ENCODE assay signal across 9 cellular contexts in genomic region chr12:120225200-120225558, GRCh38. TPM values are rescaled to one million over a fixed set of nuclear protein-coding genes. Genes with fewer than 3 reads are reported as not detected.
A peak's percentile ranks its signal among the peaks of the same experiment; 100 is the strongest.
DNase-seq lines count a peak whose midpoint lies in the region; ATAC-seq and TF ChIP-seq lines count a peak whose summit lies in the region.
"Had no signal": no experiment of that assay in that cellular context is flagged by ENCODE, and none has a peak within 500 bp of the region (broad histone marks: within the 10 kb centered on the region; RNA-seq: fewer than 3 reads in every experiment).

No MANE protein-coding gene starts in this region.

- H3K27ac Mint-ChIP-seq in activated CD4-positive, alpha-beta T cell treated with anti-CD3 and anti-CD28 coated beads, Interleukin-2, amount 10 ng/mL, durations not matched to agents 7 days and 5 days = peak overlapping the region; percentile 87
- H3K27ac Mint-ChIP-seq in activated naive CD4-positive, alpha-beta T cell treated with anti-CD3 and anti-CD28 coated beads, Interleukin-2, amount 50 U/mL, for 72 hours = peak overlapping the region; percentile 84 to 97

- H3K4me3 ChIP-seq in testis = no peak overlapping the region

- CTCF ChIA-PET in activated CD4-positive, alpha-beta T cell treated with anti-CD3 and anti-CD28 coated beads, Interleukin-2, amount 10 ng/mL, durations not matched to agents 7 days and 5 days (lab: Charles Lee) = interaction anchor here (0.8 to 16.2 kb wide), 5 partner anchors 13 to 77 kb away, joined by 3 to 546 read pairs (median 76); partner anchors contain the start of genes PXN, RPLP0 and SIRT4

- H3K36me3 ChIP-seq in testis (ENCODE audit: low read depth, missing control alignments) = no peaks in the 10 kb centered on the region

- H3K4me1 ChIP-seq in testis = peaks cover 67% of the 10 kb centered on the region

- H3K9me3 Mint-ChIP-seq in activated CD4-positive, alpha-beta T cell treated with anti-CD3 and anti-CD28 coated beads, Interleukin-2, amount 10 ng/mL, durations not matched to agents 7 days and 5 days = no peaks in the 10 kb centered on the region
- H3K9me3 Mint-ChIP-seq in activated naive CD4-positive, alpha-beta T cell treated with anti-CD3 and anti-CD28 coated beads, Interleukin-2, amount 50 U/mL, for 72 hours = no peaks in the 10 kb centered on the region
- H3K9me3 Mint-ChIP-seq: IgD-negative memory B cell had no signal

- H3K27me3 ChIP-seq in testis = no peaks in the 10 kb centered on the region

- ATAC-seq in activated naive CD4-positive, alpha-beta T cell treated with anti-CD3 and anti-CD28 coated beads, Interleukin-2, amount 50 U/mL, for 72 hours = no peak
- ATAC-seq in left colon (peak; percentile 38), HG03520 (IDR thresholded peaks at IDR 0.05; ENCODE audit: unreplicated experiment) (no peak)

- no peaks in the 10 kb centered on the region for H3K27me3 Mint-ChIP-seq in activated CD4-positive, alpha-beta T cell treated with anti-CD3 and anti-CD28 coated beads, Interleukin-2, amount 10 ng/mL, durations not matched to agents 7 days and 5 days

- WGBS in testis, 2 donors = 59 to 65% methylated on average over 9 of the region's 9 CpGs

- no peak overlapping the region for H3K4me3 Mint-ChIP-seq in activated CD4-positive, alpha-beta T cell treated with anti-CD3 and anti-CD28 coated beads, Interleukin-2, amount 10 ng/mL, durations not matched to agents 7 days and 5 days

- H3K27ac ChIP-seq in testis = peak overlapping the region; percentile 15 to 71

- POLR2A ChIA-PET in activated CD4-positive, alpha-beta T cell treated with anti-CD3 and anti-CD28 coated beads, Interleukin-2, amount 10 ng/mL, durations not matched to agents 7 days and 5 days (lab: Charles Lee) = interaction anchor here (0.9 kb wide), 1 partner anchor 66 kb away, joined by 3 read pairs; the partner anchor contains the start of gene RNU4-2

- intact Hi-C loops in left colon (cut with DNase I, micrococcal nuclease) (loop anchor here in 1 of 2 donors (5.0 kb wide), 1 partner anchor 42 kb away; the partner anchor contains the start of gene PXN), testis (cut with DNase I; ENCODE audit: low total_unique reads) (no loop called here)

- H3K36me3 Mint-ChIP-seq in activated CD4-positive, alpha-beta T cell treated with anti-CD3 and anti-CD28 coated beads, Interleukin-2, amount 10 ng/mL, durations not matched to agents 7 days and 5 days (ENCODE audit: low read depth) = peaks cover 34% of the 10 kb centered on the region
- no peaks in the 10 kb centered on the region for H3K36me3 Mint-ChIP-seq in activated naive CD4-positive, alpha-beta T cell treated with anti-CD3 and anti-CD28 coated beads, Interleukin-2, amount 50 U/mL, for 72 hours
- H3K36me3 Mint-ChIP-seq: IgD-negative memory B cell had no signal

- no peak for DNase-seq in activated CD4-positive, alpha-beta T cell treated with anti-CD3 and anti-CD28 coated beads, Interleukin-2, amount 10 ng/mL, durations not matched to agents 7 days and 5 days
- DNase-seq in activated CD4-positive, alpha-beta T cell treated with anti-CD3 and anti-CD28 coated beads, Interleukin-2, amount 50 U/mL, for 1 hour = no peak
- no peak for DNase-seq in activated naive CD4-positive, alpha-beta T cell treated with anti-CD3 and anti-CD28 coated beads, Interleukin-2, amount 50 U/mL, for 72 hours (ENCODE audit: low spot score in 2 of 2)
- no peak for DNase-seq in left colon
- DNase-seq in testis = no peak
- DNase-seq in foreskin melanocyte = no peak
- DNase-seq in islet precursor cell = no peak

- no peaks in the 10 kb centered on the region for H3K9me3 ChIP-seq in testis

- no peak for TF ChIP-seq CTCF in testis (IDR thresholded peaks at IDR 0.05)

- H3K4me1 Mint-ChIP-seq in activated CD4-positive, alpha-beta T cell treated with anti-CD3 and anti-CD28 coated beads, Interleukin-2, amount 10 ng/mL, durations not matched to agents 7 days and 5 days = peaks cover 55% of the 10 kb centered on the region

- no peak for TF ChIP-seq POLR2A in testis (IDR thresholded peaks at IDR 0.05)

RNA-seq across cellular contexts. Expression of gene RPLP0, which starts 24.3 kb away (rescaled TPM):
- total RNA-seq in activated CD4-positive, alpha-beta T cell treated with anti-CD3 and anti-CD28 coated beads, Interleukin-2, amount 10 ng/mL, durations not matched to agents 7 days and 5 days = 1,000 to 10,000 TPM; 1,972 to 2,164 TPM
- total RNA-seq in activated naive CD4-positive, alpha-beta T cell treated with anti-CD3 and anti-CD28 coated beads, Interleukin-2, amount 50 U/mL, for 72 hours = 1,000 to 10,000 TPM; 4,045 to 4,525 TPM
- total RNA-seq in left colon (1,000 to 10,000 TPM; 1,414 to 1,580 TPM), testis (1,000 to 10,000 TPM in 1 of 2 donors, 100 to 1,000 TPM in 1; 733 to 1,607 TPM)
- 1,137 TPM for polyA plus RNA-seq in testis (ENCODE audit: insufficient read depth, low read depth, low replicate concordance)

RNA-seq across cellular contexts. Expression of gene GCN1, which starts 30.7 kb away (rescaled TPM):
- 10 to 100 TPM; 90.2 to 95.5 TPM for total RNA-seq in activated CD4-positive, alpha-beta T cell treated with anti-CD3 and anti-CD28 coated beads, Interleukin-2, amount 10 ng/mL, durations not matched to agents 7 days and 5 days
- total RNA-seq in activated naive CD4-positive, alpha-beta T cell treated with anti-CD3 and anti-CD28 coated beads, Interleukin-2, amount 50 U/mL, for 72 hours = 100 to 1,000 TPM; 114 to 131 TPM
- total RNA-seq in left colon (10 to 100 TPM; 61.3 to 78.8 TPM), testis (100 to 1,000 TPM; 104 to 164 TPM)
- 66.3 TPM for polyA plus RNA-seq in testis (ENCODE audit: insufficient read depth, low read depth, low replicate concordance)

RNA-seq across cellular contexts. Expression of gene PXN, which starts 40.4 kb away (rescaled TPM):
- 100 to 1,000 TPM; 201 to 236 TPM for total RNA-seq in activated CD4-positive, alpha-beta T cell treated with anti-CD3 and anti-CD28 coated beads, Interleukin-2, amount 10 ng/mL, durations not matched to agents 7 days and 5 days
- 10 to 100 TPM; 49.8 to 66.8 TPM for total RNA-seq in activated naive CD4-positive, alpha-beta T cell treated with anti-CD3 and anti-CD28 coated beads, Interleukin-2, amount 50 U/mL, for 72 hours
- total RNA-seq in left colon = 100 to 1,000 TPM; 161 to 164 TPM
- total RNA-seq in testis = 10 to 100 TPM; 81.8 to 84.9 TPM
- 89.6 TPM for polyA plus RNA-seq in testis (ENCODE audit: insufficient read depth, low read depth, low replicate concordance)
